ENCODE assay signal across 8 cellular contexts in genomic region chr3:12999147-13000140, GRCh38.
A peak's percentile ranks its signal among the peaks of the same experiment; 100 is the strongest.
DNase-seq lines count a peak whose midpoint lies in the region; ATAC-seq and TF ChIP-seq lines count a peak whose summit lies in the region.

No MANE protein-coding gene starts in this region.

- no peaks in the 10 kb centered on the region for H3K27me3 ChIP-seq in CD8-positive, alpha-beta T cell (ENCODE audit: insufficient read depth, low read length)
- no peaks in the 10 kb centered on the region for H3K27me3 ChIP-seq in right cardiac atrium (ENCODE audit: control insufficient read depth, insufficient read depth)
- H3K27me3 ChIP-seq in tibial artery, result no peaks in the 10 kb centered on the region

- H3K36me3 Mint-ChIP-seq in CD8-positive, alpha-beta T cell, result peaks cover 54% of the 10 kb centered on the region

- no peak overlapping the region for H3K4me3 Mint-ChIP-seq in CD8-positive, alpha-beta T cell

- H3K9me3 Mint-ChIP-seq in CD8-positive, alpha-beta T cell, result no peaks in the 10 kb centered on the region

- peaks cover 56% of the 10 kb centered on the region for H3K4me1 ChIP-seq in CD8-positive, alpha-beta T cell (ENCODE audit: insufficient read depth, low read length)
- H3K4me1 ChIP-seq in right cardiac atrium (ENCODE audit: control insufficient read depth, insufficient read depth, low read length) (peaks cover 3% of the 10 kb centered on the region), tibial artery (peaks cover 0 to 15% (median 0%) of the 10 kb centered on the region in 4 donors)

- H3K4me1 Mint-ChIP-seq in CD8-positive, alpha-beta T cell (ENCODE audit: low read depth), result peaks cover 73% of the 10 kb centered on the region

- peak overlapping the region; percentile 7 for H3K27ac Mint-ChIP-seq in CD8-positive, alpha-beta T cell

- CTCF ChIA-PET in CD8-positive, alpha-beta T cell (lab: Charles Lee), result interaction anchor here (0.8 to 1.5 kb wide), 7 partner anchors 8 to 92 kb away, joined by 3 to 5 read pairs (median 3); no protein-coding TSS in a partner anchor

- H3K36me3 ChIP-seq in CD8-positive, alpha-beta T cell (ENCODE audit: insufficient read depth, low read length), result peaks cover 15% of the 10 kb centered on the region
- H3K36me3 ChIP-seq in tibial artery, result peaks cover 0 to 4% (median 0%) of the 10 kb centered on the region in 3 donors

- ATAC-seq in CD8-positive, alpha-beta T cell, result no peak
- ATAC-seq in right cardiac atrium, result peak; percentile 81 to 89

- POLR2A ChIA-PET in CD8-positive, alpha-beta T cell (lab: Charles Lee), result interaction anchor here (0.9 to 2.4 kb wide), 4 partner anchors 10 to 19 kb away, joined by 3 to 14 read pairs (median 5); no protein-coding TSS in a partner anchor

- no peaks in the 10 kb centered on the region for H3K9me3 ChIP-seq in CD8-positive, alpha-beta T cell (ENCODE audit: low read length)
- H3K9me3 ChIP-seq in right cardiac atrium (ENCODE audit: control insufficient read depth, low read length) (no peaks in the 10 kb centered on the region), tibial artery (no peaks in the 10 kb centered on the region)

- H3K27ac ChIP-seq in CD8-positive, alpha-beta T cell (ENCODE audit: low read depth, low read length), result no peak overlapping the region
- H3K27ac ChIP-seq in right cardiac atrium (ENCODE audit: low read length) (peak overlapping the region; percentile 48), tibial artery (peak overlapping the region; percentile 37 to 58)

- intact Hi-C loops in CD8-positive, alpha-beta T cell (cut with DNase I, micrococcal nuclease), result loop anchor here in 1 of 2 experiments (5.0 kb wide), 1 partner anchor 82 kb away; no protein-coding TSS in a partner anchor
- intact Hi-C loops in right cardiac atrium (cut with DNase I), result no loop called here
- intact Hi-C loops in tibial artery (cut with DNase I; ENCODE audit: low total_unique reads), result loop anchor here (5.0 kb wide), 1 partner anchor 453 kb away; no protein-coding TSS in a partner anchor

- no peaks in the 10 kb centered on the region for H3K27me3 Mint-ChIP-seq in CD8-positive, alpha-beta T cell (ENCODE audit: low read depth)

- TF ChIP-seq CTCF in CD8-positive, alpha-beta T cell (IDR thresholded peaks at IDR 0.05), result no peak
- TF ChIP-seq CTCF in tibial artery (IDR thresholded peaks at IDR 0.05), result no peak

- no peak overlapping the region for H3K4me3 ChIP-seq in CD8-positive, alpha-beta T cell (ENCODE audit: low read depth, low read length)
- H3K4me3 ChIP-seq in right cardiac atrium (ENCODE audit: low read length) (no peak overlapping the region), tibial artery (no peak overlapping the region)

- WGBS in right cardiac atrium, result 51% methylated on average over 14 of the region's 14 CpGs

- no peak for DNase-seq in CD8-positive, alpha-beta T cell
- DNase-seq in H4 (ENCODE audit: low spot score) (peak; percentile 87), OCI-M2 (lab: John Stamatoyannopoulos, UW; ENCODE audit: unreplicated experiment) (peak; percentile 81), right cardiac atrium (peak; percentile 94 to 95 (median 95)), tibial artery (peak; percentile 92 to 93), NCI-H146 treated with DMSO at 0.1 percent for 48 hours (lab: John Stamatoyannopoulos, UW; ENCODE audit: unreplicated experiment) (no peak), GM03348 (ENCODE audit: low spot score) (no peak)
- no peak for DNase-seq in effector CD4-positive, alpha-beta T cell

Comparison
In these comparisons a context has a peak if more than half of its experiments do, and no peak if none do; other contexts are left out.
1. DNase-seq: peak in H4 (single experiment), OCI-M2 (single experiment), right cardiac atrium (3 of 3) and tibial artery (2 of 2); none in CD8-positive, alpha-beta T cell (0 of 7), NCI-H146 treated with DMSO at 0.1 percent for 48 hours (single experiment), GM03348 (single experiment) and effector CD4-positive, alpha-beta T cell (single experiment).